10 cellular contexts compared by ENCODE assay signal in the genomic region with DNA sequence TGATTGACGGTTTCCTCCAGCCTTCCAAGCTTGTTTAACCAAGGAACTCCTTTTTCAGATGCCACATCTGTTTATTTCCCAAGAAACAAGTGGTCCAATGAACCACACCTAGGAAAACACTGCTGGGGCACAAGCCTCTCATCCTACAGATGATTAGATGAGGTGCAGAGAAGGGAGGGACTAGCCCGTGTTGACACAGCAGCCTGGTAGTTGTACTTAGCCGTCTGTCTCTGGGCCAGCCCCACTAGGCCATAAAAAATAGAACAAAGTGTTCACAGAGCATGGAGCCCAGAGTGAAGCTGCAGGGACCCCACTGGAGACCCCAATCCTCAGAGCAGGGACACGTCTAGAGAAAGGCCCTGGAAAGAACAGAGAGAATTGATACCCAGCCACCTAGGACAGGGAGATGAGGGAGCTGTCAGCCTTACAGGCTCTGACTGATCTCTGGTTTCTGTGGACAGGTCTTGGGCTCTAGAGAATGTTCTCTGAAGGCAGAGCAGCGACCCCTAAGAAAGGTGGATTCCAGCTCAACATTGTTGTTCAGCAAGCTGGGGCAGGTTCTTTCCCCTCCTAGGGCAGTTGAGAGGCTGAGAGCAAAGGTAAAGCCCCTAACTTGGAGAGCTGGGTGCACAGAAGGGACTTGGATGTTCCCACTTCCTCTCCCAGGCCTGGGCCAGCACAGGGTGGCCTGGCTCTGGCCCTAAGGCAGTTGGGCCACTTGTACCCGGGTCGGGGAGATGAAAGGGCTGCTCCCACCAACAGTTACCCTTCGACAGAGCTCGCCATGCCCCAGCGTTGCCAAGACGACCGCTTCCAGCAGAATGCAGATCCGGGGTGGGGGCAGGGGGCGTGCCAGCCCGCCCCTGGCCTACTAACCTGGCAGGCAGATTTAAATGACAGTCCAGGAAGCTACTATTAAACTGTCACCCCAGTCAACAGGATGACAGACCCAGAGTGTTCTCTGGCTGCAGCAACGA. TPM values are rescaled to one million over a fixed set of nuclear protein-coding genes. Genes with fewer than 3 reads are reported as not detected.
DNase-seq lines count a peak whose midpoint lies in the region; ATAC-seq and TF ChIP-seq lines count a peak whose summit lies in the region.
"Had no signal": no experiment of that assay in that cellular context is flagged by ENCODE, and none has a peak within 500 bp of the region (broad histone marks: within the 10 kb centered on the region; RNA-seq: fewer than 3 reads in every experiment).

No MANE protein-coding gene starts in this region.

- POLR2A ChIA-PET in HEK293 (lab: Yijun Ruan, JAX), result interaction anchor here (1.0 kb wide), 1 partner anchor 31 kb away, joined by 3 read pairs; no protein-coding TSS in a partner anchor
- POLR2A ChIA-PET in activated CD4-positive, alpha-beta memory T cell treated with anti-CD3 and anti-CD28 coated beads for 36 hours (lab: Charles Lee), result interaction anchor here (1.7 kb wide), 1 partner anchor 31 kb away, joined by 5 read pairs; no protein-coding TSS in a partner anchor
- POLR2A ChIA-PET in HEK293T (lab: Yijun Ruan, JAX), result interaction anchor here (1.1 kb wide), 1 partner anchor 79 kb away, joined by 3 read pairs; no protein-coding TSS in a partner anchor

- H3K4me3 Mint-ChIP-seq in activated CD4-positive, alpha-beta memory T cell treated with anti-CD3 and anti-CD28 coated beads for 36 hours, result no peak overlapping the region
- peak overlapping the region; percentile 35 for H3K4me3 Mint-ChIP-seq in nephron progenitor cell
- H3K4me3 Mint-ChIP-seq: activated naive CD8-positive, alpha-beta T cell treated with anti-CD3 and anti-CD28 coated beads for 36 hours had no signal

- H3K36me3 Mint-ChIP-seq in activated CD4-positive, alpha-beta memory T cell treated with anti-CD3 and anti-CD28 coated beads for 36 hours, result peaks cover 3% of the 10 kb centered on the region
- no peaks in the 10 kb centered on the region for H3K36me3 Mint-ChIP-seq in nephron progenitor cell (ENCODE audit: low read depth)

- CTCF ChIA-PET in HEK293 (lab: Yijun Ruan, JAX), result interaction anchor here (0.7 to 1.3 kb wide), 2 partner anchors 18 to 97 kb away, joined by 3 read pairs; no protein-coding TSS in a partner anchor
- CTCF ChIA-PET in activated CD4-positive, alpha-beta memory T cell treated with anti-CD3 and anti-CD28 coated beads for 36 hours (lab: Charles Lee), result interaction anchor here (1.3 to 2.5 kb wide), 3 partner anchors 18 to 117 kb away, joined by 3 to 16 read pairs (median 4); no protein-coding TSS in a partner anchor
- CTCF ChIA-PET in HEK293T (lab: Yijun Ruan, JAX), result no interaction called here

- H3K9me3 Mint-ChIP-seq in activated CD4-positive, alpha-beta memory T cell treated with anti-CD3 and anti-CD28 coated beads for 36 hours, result no peaks in the 10 kb centered on the region
- H3K9me3 Mint-ChIP-seq in nephron progenitor cell, result no peaks in the 10 kb centered on the region
- H3K9me3 Mint-ChIP-seq: activated naive CD8-positive, alpha-beta T cell treated with anti-CD3 and anti-CD28 coated beads for 36 hours had no signal

- DNase-seq in GM12865 (ENCODE audit: low read depth) (peak; percentile 62), nephron progenitor cell (peak; percentile 45), HEK293T (ENCODE audit: extremely low spot score) (no peak), cortex of kidney (lab: John Stamatoyannopoulos, UW) (no peak)
- peak; percentile 19 for DNase-seq in activated CD4-positive, alpha-beta memory T cell treated with anti-CD3 and anti-CD28 coated beads for 36 hours
- DNase-seq: activated naive CD8-positive, alpha-beta T cell treated with anti-CD3 and anti-CD28 coated beads for 36 hours; left cardiac atrium; sigmoid colon had no signal

- H3K9me3 ChIP-seq in HEK293 (ENCODE audit: control insufficient read depth, insufficient read depth, low read depth, low read length), result no peaks in the 10 kb centered on the region
- H3K9me3 ChIP-seq: sigmoid colon had no signal

- intact Hi-C loops in activated CD4-positive, alpha-beta memory T cell treated with anti-CD3 and anti-CD28 coated beads for 36 hours (cut with micrococcal nuclease), result loop anchor here (2.0 kb wide), 2 partner anchors 57 to 73 kb away; partner anchors contain the start of gene MAGOH

- no peaks in the 10 kb centered on the region for H3K36me3 ChIP-seq in HEK293 (ENCODE audit: control insufficient read depth in 2 of 2, insufficient read depth in 1 of 2, low read length in 2 of 2)
- H3K36me3 ChIP-seq: sigmoid colon had no signal

- no peaks in the 10 kb centered on the region for H3K4me1 ChIP-seq in HEK293 (ENCODE audit: control insufficient read depth, insufficient read depth, low read length)

- H3K4me3 ChIP-seq in GM12865 (ENCODE audit: low read depth, low read length), result no peak overlapping the region
- no peak overlapping the region for H3K4me3 ChIP-seq in HEK293 (ENCODE audit: low read depth, low read length)
- H3K4me3 ChIP-seq: sigmoid colon had no signal

- H3K4me1 Mint-ChIP-seq in activated CD4-positive, alpha-beta memory T cell treated with anti-CD3 and anti-CD28 coated beads for 36 hours (ENCODE audit: low read depth), result peaks cover 42% of the 10 kb centered on the region
- peaks cover 80% of the 10 kb centered on the region for H3K4me1 Mint-ChIP-seq in nephron progenitor cell

- peak overlapping the region; percentile 70 for H3K27ac Mint-ChIP-seq in activated CD4-positive, alpha-beta memory T cell treated with anti-CD3 and anti-CD28 coated beads for 36 hours
- H3K27ac Mint-ChIP-seq in nephron progenitor cell, result peak overlapping the region; percentile 99
- H3K27ac Mint-ChIP-seq: activated naive CD8-positive, alpha-beta T cell treated with anti-CD3 and anti-CD28 coated beads for 36 hours had no signal

- no peak overlapping the region for H3K27ac ChIP-seq in HEK293 (ENCODE audit: extremely low read depth, low read depth, low read length)
- H3K27ac ChIP-seq: sigmoid colon had no signal

- TF ChIP-seq CTCF in GM12865 (IDR thresholded peaks at IDR 0.05; ENCODE audit: insufficient read depth, low read depth, low read length, missing control alignments) (no peak), HEK293 (tag by site-specific recombination; IDR thresholded peaks at IDR 0.05) (no peak), nephron progenitor cell (IDR thresholded peaks at IDR 0.05) (no peak)

- H3K27me3 Mint-ChIP-seq in activated CD4-positive, alpha-beta memory T cell treated with anti-CD3 and anti-CD28 coated beads for 36 hours, result no peaks in the 10 kb centered on the region
- peaks cover 7% of the 10 kb centered on the region for H3K27me3 Mint-ChIP-seq in nephron progenitor cell (ENCODE audit: low read depth, poor library complexity)
- H3K27me3 Mint-ChIP-seq: activated naive CD8-positive, alpha-beta T cell treated with anti-CD3 and anti-CD28 coated beads for 36 hours had no signal

- ATAC-seq in GM21447 (IDR thresholded peaks at IDR 0.05; ENCODE audit: unreplicated experiment), result no peak

TF ChIP-seq in HEK293, 187 proteins besides CTCF, POLR2A, EP300 and RAD21 (continues in another document):
- peak; percentile 45; the same call in 1 of the 2 replicates for TF ChIP-seq ZBTB17 (tag by site-specific recombination; IDR thresholded peaks at IDR 0.05)
- TF ChIP-seq, protein P1, sequence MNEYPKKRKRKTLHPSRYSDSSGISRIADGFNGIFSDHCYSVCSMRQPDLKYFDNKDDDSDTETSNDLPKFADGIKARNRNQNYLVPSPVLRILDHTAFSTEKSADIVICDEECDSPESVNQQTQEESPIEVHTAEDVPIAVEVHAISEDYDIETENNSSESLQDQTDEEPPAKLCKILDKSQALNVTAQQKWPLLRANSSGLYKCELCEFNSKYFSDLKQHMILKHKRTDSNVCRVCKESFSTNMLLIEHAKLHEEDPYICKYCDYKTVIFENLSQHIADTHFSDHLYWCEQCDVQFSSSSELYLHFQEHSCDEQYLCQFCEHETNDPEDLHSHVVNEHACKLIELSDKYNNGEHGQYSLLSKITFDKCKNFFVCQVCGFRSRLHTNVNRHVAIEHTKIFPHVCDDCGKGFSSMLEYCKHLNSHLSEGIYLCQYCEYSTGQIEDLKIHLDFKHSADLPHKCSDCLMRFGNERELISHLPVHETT (tag by site-specific recombination; IDR thresholded peaks at IDR 0.05), result no peak

TF ChIP-seq in HEK293T, 16 proteins besides CTCF, POLR2A, EP300 and RAD21:
- TF ChIP-seq NFRKB (IDR thresholded peaks at IDR 0.05) (no peak), L3MBTL2 (conservative IDR thresholded peaks at IDR 0.05) (no peak), TARDBP (IDR thresholded peaks at IDR 0.05) (no peak), BHLHE40 (IDR thresholded peaks at IDR 0.05; ENCODE audit: borderline replicate concordance) (no peak), FOXA1 (IDR thresholded peaks at IDR 0.05) (no peak), FOXM1 (IDR thresholded peaks at IDR 0.05; ENCODE audit: borderline replicate concordance) (no peak), ZNF384 (IDR thresholded peaks at IDR 0.05) (no peak), HDGF (IDR thresholded peaks at IDR 0.05; ENCODE audit: borderline replicate concordance) (no peak), PKNOX1 (IDR thresholded peaks at IDR 0.05) (no peak)

RNA-seq across cellular contexts. Expression of gene LRP8, which starts 31.8 kb away (rescaled TPM):
- 10 to 100 TPM; 38.6 to 38.8 TPM for total RNA-seq in activated CD4-positive, alpha-beta memory T cell treated with anti-CD3 and anti-CD28 coated beads for 36 hours

RNA-seq across cellular contexts. Expression of gene MAGOH, which starts 57.7 kb away (rescaled TPM):
- 10 to 100 TPM; 85.7 to 89.5 TPM for total RNA-seq in activated CD4-positive, alpha-beta memory T cell treated with anti-CD3 and anti-CD28 coated beads for 36 hours

Comparison
In these comparisons a context has a peak if more than half of its experiments do, and no peak if none do; other contexts are left out.
1. DNase-seq: peak in GM12865 (single experiment), activated CD4-positive, alpha-beta memory T cell treated with anti-CD3 and anti-CD28 coated beads for 36 hours (single experiment) and nephron progenitor cell (single experiment); none in HEK293T (single experiment) and cortex of kidney (single experiment).